16 cellular contexts compared by ENCODE assay signal in genomic region chr16:48361012-48361411, GRCh38. TPM values are rescaled to one million over a fixed set of nuclear protein-coding genes. Genes with fewer than 3 reads are reported as not detected.
A peak's percentile ranks its signal among the peaks of the same experiment; 100 is the strongest.
DNase-seq lines count a peak whose midpoint lies in the region; ATAC-seq and TF ChIP-seq lines count a peak whose summit lies in the region.
"Had no signal": no experiment of that assay in that cellular context is flagged by ENCODE, and none has a peak within 500 bp of the region (broad histone marks: within the 10 kb centered on the region; RNA-seq: fewer than 3 reads in every experiment).

No MANE protein-coding gene starts in this region.

- no peaks in the 10 kb centered on the region for H3K9me3 Mint-ChIP-seq in activated naive CD8-positive, alpha-beta T cell (ENCODE audit: low read depth)
- H3K9me3 Mint-ChIP-seq in activated naive CD8-positive, alpha-beta T cell treated with anti-CD3 and anti-CD28 coated beads for 36 hours, result no peaks in the 10 kb centered on the region
- H3K9me3 Mint-ChIP-seq in dendritic cell treated with granulocyte-macrophage colony-stimulating factor and Interleukin-4, amounts not matched to agents 40 ng/mL and 50 ng/mL, for 4 days, result no peaks in the 10 kb centered on the region
- H3K9me3 Mint-ChIP-seq: CD8-positive, alpha-beta T cell had no signal

- no peak for ATAC-seq in GM18520 (IDR thresholded peaks at IDR 0.05; ENCODE audit: unreplicated experiment)
- no peak for ATAC-seq in omental fat pad (ENCODE audit: low FRiP score)
- ATAC-seq: CD8-positive, alpha-beta T cell; PC-3 had no signal

- H3K4me1 ChIP-seq in HEK293 (ENCODE audit: control insufficient read depth, insufficient read depth, low read length), result peaks cover 6% of the 10 kb centered on the region; the same call in 1 of the 2 replicates

- peaks cover 27% of the 10 kb centered on the region for H3K4me1 Mint-ChIP-seq in activated naive CD8-positive, alpha-beta T cell (ENCODE audit: low read depth)
- H3K4me1 Mint-ChIP-seq in activated naive CD8-positive, alpha-beta T cell treated with anti-CD3 and anti-CD28 coated beads for 36 hours, result peaks cover 29% of the 10 kb centered on the region
- H3K4me1 Mint-ChIP-seq in dendritic cell treated with granulocyte-macrophage colony-stimulating factor and Interleukin-4, amounts not matched to agents 40 ng/mL and 50 ng/mL, for 4 days (ENCODE audit: low read depth), result peaks cover 56% of the 10 kb centered on the region

- peaks cover 0 to 18% of the 10 kb centered on the region in 2 experiments; a peak in 1 of 3 replicates for H3K36me3 ChIP-seq in HEK293 (ENCODE audit: control insufficient read depth in 2 of 2, insufficient read depth in 1 of 2, low read length in 2 of 2)

- no peak overlapping the region for H3K27ac ChIP-seq in HEK293 (ENCODE audit: extremely low read depth, low read depth, low read length)
- H3K27ac ChIP-seq: KMS-11 had no signal

- H3K36me3 Mint-ChIP-seq in activated naive CD8-positive, alpha-beta T cell, result no peaks in the 10 kb centered on the region
- H3K36me3 Mint-ChIP-seq in activated naive CD8-positive, alpha-beta T cell treated with anti-CD3 and anti-CD28 coated beads for 36 hours, result peaks cover 4% of the 10 kb centered on the region
- peaks cover 81% of the 10 kb centered on the region for H3K36me3 Mint-ChIP-seq in dendritic cell treated with granulocyte-macrophage colony-stimulating factor and Interleukin-4, amounts not matched to agents 40 ng/mL and 50 ng/mL, for 4 days (ENCODE audit: low read depth)

- H3K27ac Mint-ChIP-seq in activated naive CD8-positive, alpha-beta T cell, result peak overlapping the region; percentile 28
- H3K27ac Mint-ChIP-seq in activated naive CD8-positive, alpha-beta T cell treated with anti-CD3 and anti-CD28 coated beads for 36 hours, result no peak overlapping the region
- peak overlapping the region; percentile 82 for H3K27ac Mint-ChIP-seq in dendritic cell treated with granulocyte-macrophage colony-stimulating factor and Interleukin-4, amounts not matched to agents 40 ng/mL and 50 ng/mL, for 4 days
- H3K27ac Mint-ChIP-seq: CD8-positive, alpha-beta T cell had no signal

- H3K9me3 ChIP-seq in HEK293 (ENCODE audit: control insufficient read depth, insufficient read depth, low read depth, low read length), result no peaks in the 10 kb centered on the region

- no peak overlapping the region for H3K4me3 ChIP-seq in HEK293 (ENCODE audit: low read depth, low read length)

- intact Hi-C loops in dendritic cell treated with granulocyte-macrophage colony-stimulating factor and Interleukin-4, amounts not matched to agents 40 ng/mL and 50 ng/mL, for 4 days (cut with micrococcal nuclease), result no loop called here

- CTCF ChIA-PET in HEK293 (lab: Yijun Ruan, JAX), result interaction anchor here (0.6 kb wide), 1 partner anchor 176 kb away, joined by 3 read pairs; no protein-coding TSS in a partner anchor

- no peak for DNase-seq in activated naive CD8-positive, alpha-beta T cell treated with anti-CD3 and anti-CD28 coated beads for 36 hours
- no peak for DNase-seq in NCI-H187 treated with DMSO at 0.1 percent for 48 hours (lab: John Stamatoyannopoulos, UW)
- DNase-seq in Kasumi-1 (lab: John Stamatoyannopoulos, UW), result no peak
- no peak for DNase-seq in omental fat pad (ENCODE audit: low spot score)
- DNase-seq: CD8-positive, alpha-beta T cell; GOT3; MM.1S; NCI-H2029 treated with DMSO at 0.1 percent for 48 hours; NCI-H524; NK-92 treated with Interleukin-12 subunit alpha and Interleukin-12 subunit beta, amount 100 ng/mL, for 24 hours; PC-3 had no signal

- TF ChIP-seq CTCF in HEK293 (tag by site-specific recombination; IDR thresholded peaks at IDR 0.05) (no peak), omental fat pad (IDR thresholded peaks at IDR 0.05) (no peak)

- H3K27me3 Mint-ChIP-seq in activated naive CD8-positive, alpha-beta T cell, result no peaks in the 10 kb centered on the region
- no peaks in the 10 kb centered on the region for H3K27me3 Mint-ChIP-seq in activated naive CD8-positive, alpha-beta T cell treated with anti-CD3 and anti-CD28 coated beads for 36 hours
- H3K27me3 Mint-ChIP-seq in dendritic cell treated with granulocyte-macrophage colony-stimulating factor and Interleukin-4, amounts not matched to agents 40 ng/mL and 50 ng/mL, for 4 days, result no peaks in the 10 kb centered on the region

- POLR2A ChIA-PET in HEK293 (lab: Yijun Ruan, JAX), result no interaction called here

- H3K4me3 Mint-ChIP-seq in activated naive CD8-positive, alpha-beta T cell, result no peak overlapping the region
- H3K4me3 Mint-ChIP-seq in activated naive CD8-positive, alpha-beta T cell treated with anti-CD3 and anti-CD28 coated beads for 36 hours, result no peak overlapping the region
- H3K4me3 Mint-ChIP-seq in dendritic cell treated with granulocyte-macrophage colony-stimulating factor and Interleukin-4, amounts not matched to agents 40 ng/mL and 50 ng/mL, for 4 days, result peak overlapping the region; percentile 39
- H3K4me3 Mint-ChIP-seq: CD8-positive, alpha-beta T cell had no signal

TF ChIP-seq in HEK293, 187 proteins besides CTCF, POLR2A, EP300 and RAD21 (continues in another document):
- 0 out of 2 replicates have a peak, but pooled peaks have one; percentile 25 for TF ChIP-seq ZSCAN4 (tag by site-specific recombination; IDR thresholded peaks at IDR 0.05)
- no peak for TF ChIP-seq ZNF274 (IDR thresholded peaks at IDR 0.05; ENCODE audit: low read length)
- no peak for TF ChIP-seq ZNF274 (tag by site-specific recombination; IDR thresholded peaks at IDR 0.05; ENCODE audit: borderline replicate concordance)
- TF ChIP-seq PRDM6 (tag by site-specific recombination; IDR thresholded peaks at IDR 0.05), result 0 out of 2 replicates have a peak, but pooled peaks have one; percentile 14
- peak; percentile 66 for TF ChIP-seq ZFHX2 (tag by site-specific recombination; conservative IDR thresholded peaks at IDR 0.05)
- no peak for TF ChIP-seq SCRT1 (tag by site-specific recombination; IDR thresholded peaks at IDR 0.05; ENCODE audit: borderline replicate concordance)
- TF ChIP-seq ZNF311 (tag by site-specific recombination; IDR thresholded peaks at IDR 0.05; ENCODE audit: borderline replicate concordance), result no peak
- peak; percentile 87 for TF ChIP-seq EGR2 (tag by site-specific recombination; IDR thresholded peaks at IDR 0.05; ENCODE audit: low read depth)
- TF ChIP-seq AEBP2 (tag by site-specific recombination; IDR thresholded peaks at IDR 0.05; ENCODE audit: borderline replicate concordance), result no peak
- no peak for TF ChIP-seq ZNF830 (tag by site-specific recombination; IDR thresholded peaks at IDR 0.05; ENCODE audit: low read depth)
- no peak for TF ChIP-seq ZNF2 (tag by site-specific recombination; IDR thresholded peaks at IDR 0.05)
- no peak for TF ChIP-seq ZNF596 (tag by site-specific recombination; IDR thresholded peaks at IDR 0.05)
- no peak for TF ChIP-seq ZNF426 (tag by site-specific recombination; IDR thresholded peaks at IDR 0.05)
- TF ChIP-seq ZNF510 (tag by site-specific recombination; IDR thresholded peaks at IDR 0.05; ENCODE audit: insufficient replicate concordance), result no peak
- no peak for TF ChIP-seq GFI1B (tag by site-specific recombination; IDR thresholded peaks at IDR 0.05)

RNA-seq across cellular contexts. Expression of gene SIAH1, which starts 24.2 kb away (rescaled TPM):
- 10 to 100 TPM; 16.2 to 18.3 TPM for total RNA-seq in activated naive CD8-positive, alpha-beta T cell treated with anti-CD3 and anti-CD28 coated beads for 36 hours
- total RNA-seq in omental fat pad, result 10 to 100 TPM; 30.7 to 42.7 (median 39.6) TPM
